19 cellular contexts compared by ENCODE assay signal in genomic region chr2:133557624-133558023, GRCh38.
"Had no signal": no experiment of that assay in that cellular context is flagged by ENCODE, and none has a peak within 500 bp of the region (broad histone marks: within the 10 kb centered on the region; RNA-seq: fewer than 3 reads in every experiment).

No MANE protein-coding gene starts in this region.

- H3K4me3 Mint-ChIP-seq: nephron; stimulated activated naive B cell treated with anti-CD40 and anti-IgM and Interleukin-4, amounts not matched to agents 10 μg/mL and 1 μg/mL and 100 μg/mL, for 72 hours; stimulated activated naive CD8-positive, alpha-beta T cell treated with anti-CD3 and anti-CD28 coated beads, Interleukin-15, amount 100 ng/mL, for 72 hours had no signal

- DNase-seq: dermis blood vessel endothelial cell; esophagus squamous epithelium; foreskin keratinocyte; head of caudate nucleus; hippocampal formation; mammary epithelial cell; psoas muscle; stimulated activated CD4-positive, alpha-beta T cell treated with anti-CD3 and anti-CD28 coated beads, Interleukin-2, amount 100 ng/mL, for 24 hours; stimulated activated CD4-positive, alpha-beta T cell treated with anti-CD3 and anti-CD28 coated beads, Interleukin-4, amount 100 ng/mL, for 4 hours; stimulated activated naive B cell treated with anti-CD40 and anti-IgM and Interleukin-4, amounts not matched to agents 10 μg/mL and 1 μg/mL and 100 μg/mL, for 72 hours; stimulated activated naive CD8-positive, alpha-beta T cell treated with anti-CD3 and anti-CD28 coated beads, Interleukin-15, amount 100 ng/mL, for 72 hours; testis; upper lobe of right lung had no signal

- H3K27me3 Mint-ChIP-seq: stimulated activated naive B cell treated with anti-CD40 and anti-IgM and Interleukin-4, amounts not matched to agents 10 μg/mL and 1 μg/mL and 100 μg/mL, for 72 hours; stimulated activated naive CD8-positive, alpha-beta T cell treated with anti-CD3 and anti-CD28 coated beads, Interleukin-15, amount 100 ng/mL, for 72 hours had no signal

- H3K36me3 Mint-ChIP-seq: stimulated activated naive B cell treated with anti-CD40 and anti-IgM and Interleukin-4, amounts not matched to agents 10 μg/mL and 1 μg/mL and 100 μg/mL, for 72 hours had no signal

- H3K9me3 ChIP-seq: esophagus squamous epithelium, psoas muscle, testis, tibial nerve, upper lobe of right lung, vagina had no signal

- H3K36me3 ChIP-seq: esophagus squamous epithelium, tibial nerve, upper lobe of right lung, vagina had no signal

- H3K27ac Mint-ChIP-seq: nephron; stimulated activated naive B cell treated with anti-CD40 and anti-IgM and Interleukin-4, amounts not matched to agents 10 μg/mL and 1 μg/mL and 100 μg/mL, for 72 hours; stimulated activated naive CD8-positive, alpha-beta T cell treated with anti-CD3 and anti-CD28 coated beads, Interleukin-15, amount 100 ng/mL, for 72 hours had no signal

- H3K9me3 Mint-ChIP-seq: stimulated activated naive CD8-positive, alpha-beta T cell treated with anti-CD3 and anti-CD28 coated beads, Interleukin-15, amount 100 ng/mL, for 72 hours had no signal

- H3K27ac ChIP-seq: esophagus squamous epithelium, foreskin keratinocyte, psoas muscle, skin epidermis, testis, tibial nerve, upper lobe of right lung, vagina had no signal

- H3K27me3 ChIP-seq: esophagus squamous epithelium, foreskin keratinocyte, testis, tibial nerve, upper lobe of right lung, vagina had no signal

- H3K4me1 Mint-ChIP-seq: stimulated activated naive B cell treated with anti-CD40 and anti-IgM and Interleukin-4, amounts not matched to agents 10 μg/mL and 1 μg/mL and 100 μg/mL, for 72 hours; stimulated activated naive CD8-positive, alpha-beta T cell treated with anti-CD3 and anti-CD28 coated beads, Interleukin-15, amount 100 ng/mL, for 72 hours had no signal

- H3K4me1 ChIP-seq: foreskin keratinocyte, psoas muscle, upper lobe of right lung, vagina had no signal

- ATAC-seq: foreskin keratinocyte; left lobe of liver; psoas muscle; sciatic nerve; stimulated activated naive B cell treated with anti-CD40 and anti-IgM and Interleukin-4, amounts not matched to agents 10 μg/mL and 1 μg/mL and 100 μg/mL, for 72 hours; stimulated activated naive CD8-positive, alpha-beta T cell treated with anti-CD3 and anti-CD28 coated beads, Interleukin-15, amount 100 ng/mL, for 72 hours; upper lobe of right lung had no signal

- H3K4me3 ChIP-seq: esophagus squamous epithelium, psoas muscle, skin epidermis, testis, tibial nerve, upper lobe of right lung, vagina had no signal
